Comparison of ENCODE assay signal across 6 cellular contexts in the genomic region with DNA sequence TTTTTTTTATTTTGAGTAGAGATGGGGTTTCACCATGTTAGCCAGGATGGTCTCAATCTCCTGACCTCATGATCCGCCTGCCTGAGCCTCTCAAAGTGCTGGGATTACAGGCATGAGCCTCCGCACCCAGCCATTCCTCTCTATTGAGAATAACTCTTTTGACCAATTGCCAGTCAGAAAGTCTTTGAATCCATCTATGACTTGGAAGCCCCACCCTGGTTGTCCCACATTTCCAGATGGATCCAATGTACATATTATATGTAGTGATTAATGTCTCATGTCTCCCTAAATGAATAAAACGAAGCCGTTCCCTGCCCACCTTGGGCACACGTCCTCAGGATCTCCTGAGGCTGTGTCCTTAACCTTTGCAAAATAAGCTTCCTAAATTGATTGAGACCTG.
"Had no signal": no experiment of that assay in that cellular context is flagged by ENCODE, and none has a peak within 500 bp of the region (broad histone marks: within the 10 kb centered on the region; RNA-seq: fewer than 3 reads in every experiment).

No MANE protein-coding gene starts in this region.

- DNase-seq: HCEC 1CT, IMR-90, KG1 had no signal

- ATAC-seq: K562 had no signal

- FAIRE-seq: HTR-8/SVneo, K562 had no signal

- H3K4me3 ChIP-seq: GM23338, K562 had no signal

- H3K4me3 Mint-ChIP-seq: GM23338 had no signal
